Comparison of ENCODE assay signal across 14 cellular contexts in the genomic region with DNA sequence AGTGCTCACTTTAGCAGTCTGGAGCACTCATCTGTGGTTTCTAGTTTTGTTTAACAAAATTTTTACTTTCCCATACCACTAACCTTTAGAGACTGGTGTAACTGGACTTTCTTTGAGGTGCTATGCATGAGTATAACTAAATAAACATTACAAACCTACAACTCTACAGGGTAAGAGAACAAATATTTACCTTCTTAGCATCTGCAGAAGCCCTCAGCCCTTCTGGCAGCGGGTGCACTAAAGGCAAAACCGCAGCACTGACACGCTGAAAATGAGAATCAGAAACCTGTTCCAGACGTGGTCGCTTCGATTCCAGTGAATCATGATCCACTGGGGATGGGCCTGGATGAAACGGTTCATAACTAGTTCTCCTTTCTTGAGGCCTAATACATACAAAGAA. TPM values are rescaled to one million over a fixed set of nuclear protein-coding genes. Genes with fewer than 3 reads are reported as not detected.
DNase-seq lines count a peak whose midpoint lies in the region; ATAC-seq and TF ChIP-seq lines count a peak whose summit lies in the region.
"Had no signal": no experiment of that assay in that cellular context is flagged by ENCODE, and none has a peak within 500 bp of the region (broad histone marks: within the 10 kb centered on the region; RNA-seq: fewer than 3 reads in every experiment).

No MANE protein-coding gene starts in this region.

- H3K27ac ChIP-seq in mammary epithelial cell (ENCODE audit: insufficient read depth, low read depth, low read length) = no peak overlapping the region
- 0 out of 2 replicates have a peak overlapping the region, but pooled peaks have one; percentile 16 for H3K27ac ChIP-seq in PC-9
- H3K27ac ChIP-seq: coronary artery had no signal

- no peak for ATAC-seq in GM19455 (IDR thresholded peaks at IDR 0.05; ENCODE audit: unreplicated experiment)
- ATAC-seq in HG02973 (IDR thresholded peaks at IDR 0.05; ENCODE audit: unreplicated experiment) = no peak

- H3K4me2 ChIP-seq in mammary epithelial cell (ENCODE audit: insufficient read depth, low read depth, low read length) (no peak overlapping the region), PC-9 (no peak overlapping the region; the same call in 1 of the 2 replicates)

- CTCF ChIA-PET in mammary epithelial cell (lab: Charles Lee; ENCODE audit: low non-redundant PET) = no interaction called here
- CTCF ChIA-PET in PC-9 (lab: Charles Lee) = no interaction called here

- BruUV-seq in mammary epithelial cell (replicated peaks; lab: Mats Ljungman, UMichigan) (no TSS peak), PC-9 (replicated peaks; lab: Mats Ljungman, UMichigan) (no TSS peak)

- H4K20me1 ChIP-seq in mammary epithelial cell (ENCODE audit: insufficient read depth, low read length) (no peaks in the 10 kb centered on the region), PC-9 (ENCODE audit: insufficient read depth) (no peaks in the 10 kb centered on the region)

- no peaks in the 10 kb centered on the region for H3K9me2 ChIP-seq in PC-9 (ENCODE audit: insufficient read depth)

- peaks cover 7% of the 10 kb centered on the region; the same call in 1 of the 2 replicates for H3F3A ChIP-seq in PC-9 (ENCODE audit: insufficient read depth, low read depth)

- no peak overlapping the region for H3K27ac Mint-ChIP-seq in activated CD4-positive, alpha-beta T cell treated with anti-CD3 and anti-CD28 coated beads, Interleukin-2, amount 10 ng/mL, durations not matched to agents 24 days and 14 days
- H3K27ac Mint-ChIP-seq: type B pancreatic cell had no signal

- H2AFZ ChIP-seq in mammary epithelial cell (ENCODE audit: low read depth, low read length) (no peak overlapping the region), PC-9 (no peak overlapping the region)

- H3K9me3 ChIP-seq in mammary epithelial cell (replicated peaks; ENCODE audit: insufficient read depth, low read length) (no peaks in the 10 kb centered on the region), PC-9 (ENCODE audit: insufficient read depth, low read depth) (no peaks in the 10 kb centered on the region)

- peaks cover 11% of the 10 kb centered on the region for H3K4me1 Mint-ChIP-seq in activated CD4-positive, alpha-beta T cell treated with anti-CD3 and anti-CD28 coated beads, Interleukin-2, amount 10 ng/mL, durations not matched to agents 24 days and 14 days

- dilution Hi-C loops in mammary epithelial cell (cut with HindIII; ENCODE audit: low sequenced_read_pairs) = no loop called here

- no peaks in the 10 kb centered on the region for H3K9me3 Mint-ChIP-seq in activated CD4-positive, alpha-beta T cell treated with anti-CD3 and anti-CD28 coated beads, Interleukin-2, amount 10 ng/mL, durations not matched to agents 24 days and 14 days
- H3K9me3 Mint-ChIP-seq: type B pancreatic cell had no signal

- in situ Hi-C loops in T47D (cut with HindIII; ENCODE audit: low pct_unique_long_range_greater_than_20kb, low sequenced_read_pairs) (no loop called here), mammary epithelial cell (cut with MboI; ENCODE audit: low sequenced_read_pairs in 2 of 2) (no loop called here)

- POLR2A ChIA-PET in PC-9 (lab: Charles Lee; ENCODE audit: unreplicated experiment) = no interaction called here

- H3K36me3 ChIP-seq in mammary epithelial cell (ENCODE audit: insufficient read depth, low read length) (no peaks in the 10 kb centered on the region), PC-9 (ENCODE audit: low read depth) (no peaks in the 10 kb centered on the region)

- DNase-seq in T47D (ENCODE audit: low read depth in 1 of 2, low spot score in 1 of 2) (peak; percentile 33 to 77), mammary epithelial cell (no peak), PC-9 (peak; percentile 23 to 63), fibroblast of the conjunctiva (ENCODE audit: low read depth) (peak; percentile 9), SW480 (ENCODE audit: low spot score) (no peak)
- DNase-seq in activated CD4-positive, alpha-beta T cell treated with anti-CD3 and anti-CD28 coated beads, Interleukin-2, amount 10 ng/mL, durations not matched to agents 24 days and 14 days = no peak
- DNase-seq: EL, NCI-H446, Right ventricle myocardium superior had no signal

- H3K9ac ChIP-seq in mammary epithelial cell (ENCODE audit: insufficient read depth, low read length) = no peak overlapping the region

- H3K27me3 Mint-ChIP-seq in activated CD4-positive, alpha-beta T cell treated with anti-CD3 and anti-CD28 coated beads, Interleukin-2, amount 10 ng/mL, durations not matched to agents 24 days and 14 days = no peaks in the 10 kb centered on the region
- H3K27me3 Mint-ChIP-seq: activated naive CD8-positive, alpha-beta T cell; type B pancreatic cell had no signal

- intact Hi-C loops in mammary epithelial cell (cut with micrococcal nuclease) = no loop called here
- intact Hi-C loops in PC-9 (cut with micrococcal nuclease; ENCODE audit: unreplicated experiment) = no loop called here
- intact Hi-C loops in activated CD4-positive, alpha-beta T cell treated with anti-CD3 and anti-CD28 coated beads, Interleukin-2, amount 10 ng/mL, durations not matched to agents 24 days and 14 days (cut with micrococcal nuclease) = no loop called here

- no peak overlapping the region for H3K4me3 Mint-ChIP-seq in activated CD4-positive, alpha-beta T cell treated with anti-CD3 and anti-CD28 coated beads, Interleukin-2, amount 10 ng/mL, durations not matched to agents 24 days and 14 days
- H3K4me3 Mint-ChIP-seq: activated naive CD8-positive, alpha-beta T cell; type B pancreatic cell had no signal

- no peak overlapping the region for H3K4me3 ChIP-seq in mammary epithelial cell (replicated peaks in 1 of 3; ENCODE audit: insufficient read depth in 1 of 3, low read depth in 2 of 3, low read length in 3 of 3)
- no peak overlapping the region for H3K4me3 ChIP-seq in PC-9
- H3K4me3 ChIP-seq: coronary artery had no signal

- WGBS in mammary epithelial cell (ENCODE audit: low coverage, missing lambda C conversion rate) = 82% methylated on average over 7 of the region's 7 CpGs

- no peaks in the 10 kb centered on the region for H3K27me3 ChIP-seq in mammary epithelial cell (ENCODE audit: insufficient read depth, low read length)
- H3K27me3 ChIP-seq in PC-9 (ENCODE audit: insufficient read depth, low read depth) = no peaks in the 10 kb centered on the region

- peaks cover 32% of the 10 kb centered on the region for H3K36me3 Mint-ChIP-seq in activated CD4-positive, alpha-beta T cell treated with anti-CD3 and anti-CD28 coated beads, Interleukin-2, amount 10 ng/mL, durations not matched to agents 24 days and 14 days (ENCODE audit: low read depth)

- peaks cover 50% of the 10 kb centered on the region for H3K79me2 ChIP-seq in mammary epithelial cell (ENCODE audit: insufficient read depth, low read length)
- peaks cover 13% of the 10 kb centered on the region; the same call in 1 of the 2 replicates for H3K79me2 ChIP-seq in PC-9 (ENCODE audit: low read depth)

- H3K4me1 ChIP-seq in mammary epithelial cell (ENCODE audit: insufficient read depth, low read length) (no peaks in the 10 kb centered on the region), PC-9 (replicated peaks; ENCODE audit: insufficient read depth) (no peaks in the 10 kb centered on the region)

- no peak for TF ChIP-seq CTCF in mammary epithelial cell (conservative IDR thresholded peaks at IDR 0.05 in 1 of 2, IDR thresholded peaks at IDR 0.05 in 1 of 2; ENCODE audit: extremely low read depth in 1 of 2, insufficient read depth in 1 of 2, low read depth in 1 of 2, low read length in 2 of 2)
- TF ChIP-seq CTCF in PC-9 (conservative IDR thresholded peaks at IDR 0.05) = no peak

RNA-seq across cellular contexts. Expression of a gene that starts 43.7 kb away (rescaled TPM):
- total RNA-seq in mammary epithelial cell (100 to 1,000 TPM in 1 of 2 donors, 10 to 100 TPM in 1; 98.7 to 116 TPM), PC-9 (2021) (139 and 171 TPM in 2 replicates)
- 59.8 TPM for polyA plus RNA-seq in mammary epithelial cell
- polyA minus RNA-seq in mammary epithelial cell = 213 TPM
- 119 and 133 TPM in 2 replicates for total RNA-seq in activated CD4-positive, alpha-beta T cell treated with anti-CD3 and anti-CD28 coated beads, Interleukin-2, amount 10 ng/mL, durations not matched to agents 24 days and 14 days

RNA-seq across cellular contexts. Expression of a gene that starts 45.4 kb away (rescaled TPM):
- 10 to 100 TPM; 26.9 to 27.5 TPM for total RNA-seq in mammary epithelial cell
- 16.2 TPM for polyA plus RNA-seq in mammary epithelial cell
- not detected for polyA minus RNA-seq in mammary epithelial cell
- 59.2 and 71.8 TPM in 2 replicates for total RNA-seq in PC-9 (2021)
- total RNA-seq in activated CD4-positive, alpha-beta T cell treated with anti-CD3 and anti-CD28 coated beads, Interleukin-2, amount 10 ng/mL, durations not matched to agents 24 days and 14 days = 41.5 and 42.7 TPM in 2 replicates

Comparison
In these comparisons a context has a peak if more than half of its experiments do, and no peak if none do; other contexts are left out.
1. DNase-seq: peak in T47D (2 of 2), PC-9 (2 of 2) and fibroblast of the conjunctiva (single experiment); none in mammary epithelial cell (single experiment), SW480 (single experiment) and activated CD4-positive, alpha-beta T cell treated with anti-CD3 and anti-CD28 coated beads, Interleukin-2, amount 10 ng/mL, durations not matched to agents 24 days and 14 days (single experiment).